Comparison of ENCODE assay signal across 20 cellular contexts in genomic region chr7:43752411-43752810, GRCh38. TPM values are rescaled to one million over a fixed set of nuclear protein-coding genes. Genes with fewer than 3 reads are reported as not detected.
DNase-seq lines count a peak whose midpoint lies in the region; ATAC-seq and TF ChIP-seq lines count a peak whose summit lies in the region.
"Had no signal": no experiment of that assay in that cellular context is flagged by ENCODE, and none has a peak within 500 bp of the region (broad histone marks: within the 10 kb centered on the region; RNA-seq: fewer than 3 reads in every experiment).

No MANE protein-coding gene starts in this region.

- no peak for ATAC-seq in activated CD8-positive, alpha-beta memory T cell treated with anti-CD3 and anti-CD28 coated beads, Interleukin-2, amount 10 ng/mL, durations not matched to agents 7 days and 5 days
- ATAC-seq: A549, GM23338, HCT116 had no signal

- H3K36me3 ChIP-seq in MM.1S (replicated peaks; ENCODE audit: insufficient read depth, low read length), result no peaks in the 10 kb centered on the region
- H3K36me3 ChIP-seq in esophagus muscularis mucosa, result no peaks in the 10 kb centered on the region
- H3K36me3 ChIP-seq: BE2C; BLaER1 treated with 17β-estradiol and CSF1 and Interleukin-3, amounts not matched to agents 10 nM and 100 nM had no signal

- H3K4me2 ChIP-seq in MM.1S (ENCODE audit: low read depth, low read length), result peak overlapping the region; percentile 18
- H3K4me2 ChIP-seq: A549, GM23338 had no signal

- TF ChIP-seq CTCF in MM.1S (IDR thresholded peaks at IDR 0.05; ENCODE audit: low read length), result no peak
- no peak for TF ChIP-seq CTCF in esophagus muscularis mucosa (IDR thresholded peaks at IDR 0.05)
- TF ChIP-seq CTCF in Calu3 (IDR thresholded peaks at IDR 0.05; ENCODE audit: unreplicated experiment), result no peak

- H3K4me1 Mint-ChIP-seq in activated CD8-positive, alpha-beta memory T cell treated with anti-CD3 and anti-CD28 coated beads, Interleukin-2, amount 10 ng/mL, durations not matched to agents 7 days and 5 days, result peaks cover 27% of the 10 kb centered on the region
- H3K4me1 Mint-ChIP-seq in Calu3 (ENCODE audit: low read depth, unreplicated experiment), result peaks cover 9% of the 10 kb centered on the region

- no peaks in the 10 kb centered on the region for H3K27me3 ChIP-seq in MM.1S (replicated peaks; ENCODE audit: insufficient read depth, low read length)
- peaks cover 0 to 5% (median 0%) of the 10 kb centered on the region in 4 donors for H3K27me3 ChIP-seq in esophagus muscularis mucosa
- H3K27me3 ChIP-seq: BE2C had no signal

- CTCF ChIA-PET in activated CD8-positive, alpha-beta memory T cell treated with anti-CD3 and anti-CD28 coated beads, Interleukin-2, amount 10 ng/mL, durations not matched to agents 7 days and 5 days (lab: Charles Lee), result interaction anchor here (1.0 kb wide), 1 partner anchor 87 kb away, joined by 3 read pairs; no protein-coding TSS in a partner anchor
- CTCF ChIA-PET in Calu3 (lab: Charles Lee), result interaction anchor here (0.7 to 1.5 kb wide), 2 partner anchors 12 to 16 kb away, joined by 3 to 4 read pairs; no protein-coding TSS in a partner anchor

- H2AFZ ChIP-seq in MM.1S (ENCODE audit: low read length), result no peak overlapping the region
- H2AFZ ChIP-seq: GM23338 had no signal

- H4K20me1 ChIP-seq in MM.1S (ENCODE audit: insufficient read depth, low read length), result no peaks in the 10 kb centered on the region
- H4K20me1 ChIP-seq: BLaER1 treated with 17β-estradiol and CSF1 and Interleukin-3, amounts not matched to agents 10 nM and 100 nM had no signal

- peaks cover 55% of the 10 kb centered on the region for H3K4me1 ChIP-seq in MM.1S (ENCODE audit: low read length)
- peaks cover 0 to under 1% (median 0%) of the 10 kb centered on the region in 4 donors for H3K4me1 ChIP-seq in esophagus muscularis mucosa

- 80% methylated on average over 3 of the region's 3 CpGs for WGBS in esophagus muscularis mucosa

- H3K9me3 ChIP-seq in MM.1S (replicated peaks; ENCODE audit: insufficient read depth, low read length) (no peaks in the 10 kb centered on the region), esophagus muscularis mucosa (no peaks in the 10 kb centered on the region)
- H3K9me3 ChIP-seq: A549 had no signal

- H3F3A ChIP-seq in MM.1S (ENCODE audit: insufficient read depth, low read length), result peaks cover 24% of the 10 kb centered on the region

- intact Hi-C loops in esophagus muscularis mucosa (cut with DNase I), result no loop called here
- intact Hi-C loops in Calu3 (cut with micrococcal nuclease; ENCODE audit: unreplicated experiment), result no loop called here

- no peak for TF ChIP-seq POLR2A in esophagus muscularis mucosa (IDR thresholded peaks at IDR 0.05; ENCODE audit: low read depth)

- H3K27ac Mint-ChIP-seq in activated CD8-positive, alpha-beta memory T cell treated with anti-CD3 and anti-CD28 coated beads, Interleukin-2, amount 10 ng/mL, durations not matched to agents 7 days and 5 days, result no peak overlapping the region
- no peak overlapping the region for H3K27ac Mint-ChIP-seq in Calu3 (ENCODE audit: unreplicated experiment)
- H3K27ac Mint-ChIP-seq: CD4-positive, alpha-beta memory T cell; GM23338; H9 had no signal

- no peak overlapping the region for H3K9ac ChIP-seq in MM.1S (ENCODE audit: low read length)
- H3K9ac ChIP-seq: BLaER1 treated with 17β-estradiol and CSF1 and Interleukin-3, amounts not matched to agents 10 nM and 100 nM had no signal

- H3K4me3 ChIP-seq in MM.1S (ENCODE audit: low read length), result no peak overlapping the region
- no peak overlapping the region for H3K4me3 ChIP-seq in esophagus muscularis mucosa
- H3K4me3 ChIP-seq: A549; BLaER1 treated with 17β-estradiol and CSF1 and Interleukin-3, amounts not matched to agents 10 nM and 100 nM; GM23338 had no signal

- H3K79me2 ChIP-seq in MM.1S (ENCODE audit: low read length), result no peaks in the 10 kb centered on the region

- H3K36me3 Mint-ChIP-seq in activated CD8-positive, alpha-beta memory T cell treated with anti-CD3 and anti-CD28 coated beads, Interleukin-2, amount 10 ng/mL, durations not matched to agents 7 days and 5 days, result peaks cover 3% of the 10 kb centered on the region
- H3K36me3 Mint-ChIP-seq in Calu3 (ENCODE audit: insufficient read depth, unreplicated experiment), result peaks cover 3% of the 10 kb centered on the region
- H3K36me3 Mint-ChIP-seq: CD4-positive, alpha-beta memory T cell had no signal

- H3K9me3 Mint-ChIP-seq in activated CD8-positive, alpha-beta memory T cell treated with anti-CD3 and anti-CD28 coated beads, Interleukin-2, amount 10 ng/mL, durations not matched to agents 7 days and 5 days (ENCODE audit: low read depth), result no peaks in the 10 kb centered on the region
- H3K9me3 Mint-ChIP-seq in Calu3 (ENCODE audit: low read depth, unreplicated experiment), result no peaks in the 10 kb centered on the region
- H3K9me3 Mint-ChIP-seq: CD4-positive, alpha-beta memory T cell; GM23338; H9 had no signal

- no TSS peak for BruUV-seq in Calu3 (replicated peaks; lab: Mats Ljungman, UMichigan)

- TF ChIP-seq EP300 in esophagus muscularis mucosa (IDR thresholded peaks at IDR 0.05), result no peak

- H3K27ac ChIP-seq in MM.1S (ENCODE audit: low read length), result peak overlapping the region; percentile 17; the same call in 1 of the 2 replicates
- H3K27ac ChIP-seq in esophagus muscularis mucosa (replicated peaks in 1 of 4), result no peak overlapping the region
- H3K27ac ChIP-seq: A549 had no signal

- H3K4me3 Mint-ChIP-seq in activated CD8-positive, alpha-beta memory T cell treated with anti-CD3 and anti-CD28 coated beads, Interleukin-2, amount 10 ng/mL, durations not matched to agents 7 days and 5 days, result no peak overlapping the region
- no peak overlapping the region for H3K4me3 Mint-ChIP-seq in Calu3 (ENCODE audit: low read depth, unreplicated experiment)
- H3K4me3 Mint-ChIP-seq: GM23338, H9 had no signal

- no peaks in the 10 kb centered on the region for H3K9me2 ChIP-seq in MM.1S (replicated peaks; ENCODE audit: insufficient read depth, low read length)

- peaks cover 17% of the 10 kb centered on the region for H3K27me3 Mint-ChIP-seq in activated CD8-positive, alpha-beta memory T cell treated with anti-CD3 and anti-CD28 coated beads, Interleukin-2, amount 10 ng/mL, durations not matched to agents 7 days and 5 days
- peaks cover 12% of the 10 kb centered on the region for H3K27me3 Mint-ChIP-seq in Calu3 (ENCODE audit: unreplicated experiment)
- H3K27me3 Mint-ChIP-seq: CD4-positive, alpha-beta memory T cell had no signal

- peak; percentile 38 for DNase-seq in activated CD8-positive, alpha-beta memory T cell treated with anti-CD3 and anti-CD28 coated beads, Interleukin-2, amount 50 U/mL, for 48 hours
- no peak for DNase-seq in activated CD8-positive, alpha-beta memory T cell treated with anti-CD3 and anti-CD28 coated beads, Interleukin-2, amount 10 ng/mL, durations not matched to agents 7 days and 5 days
- peak; percentile 79 for DNase-seq in MM.1S
- DNase-seq in esophagus muscularis mucosa (ENCODE audit: extremely low spot score), result peak; percentile 78
- no peak for DNase-seq in Calu3
- no peak for DNase-seq in dedifferentiated amniotic fluid mesenchymal stem cell (ENCODE audit: extremely low spot score)
- DNase-seq in mucosa of gallbladder (ENCODE audit: low spot score), result no peak
- DNase-seq: 8988T; ACHN; AML-193; BE2C; CD4-positive, alpha-beta memory T cell; COR-L47; DMS153; DND-41; H9 had no signal

RNA-seq across cellular contexts. Expression of gene BLVRA, which starts 6.1 kb away (rescaled TPM):
- 10 to 100 TPM; 37.2 to 46.9 TPM for total RNA-seq in activated CD8-positive, alpha-beta memory T cell treated with anti-CD3 and anti-CD28 coated beads, Interleukin-2, amount 10 ng/mL, durations not matched to agents 7 days and 5 days
- total RNA-seq in esophagus muscularis mucosa (100 to 1,000 TPM in 1 of 4 donors, 10 to 100 TPM in 3; 84.8 to 102 (median 92.8) TPM), Calu3 (2022) (29.8 and 36.4 TPM in 2 replicates), mucosa of gallbladder (43.2 TPM)

RNA-seq across cellular contexts. Expression of gene COA1, which starts 23.1 kb away (rescaled TPM):
- 10 to 100 TPM; 66.7 to 73.0 TPM for total RNA-seq in activated CD8-positive, alpha-beta memory T cell treated with anti-CD3 and anti-CD28 coated beads, Interleukin-2, amount 10 ng/mL, durations not matched to agents 7 days and 5 days
- 10 to 100 TPM; 26.1 to 49.0 (median 30.9) TPM for total RNA-seq in esophagus muscularis mucosa
- total RNA-seq in Calu3 (2022), result 101 and 109 TPM in 2 replicates
- total RNA-seq in mucosa of gallbladder, result 43.6 TPM

Comparison
In these comparisons a context has a peak if more than half of its experiments do, and no peak if none do; other contexts are left out.
1. DNase-seq: peak in activated CD8-positive, alpha-beta memory T cell treated with anti-CD3 and anti-CD28 coated beads, Interleukin-2, amount 50 U/mL, for 48 hours (single experiment), MM.1S (single experiment) and esophagus muscularis mucosa (single experiment); none in activated CD8-positive, alpha-beta memory T cell treated with anti-CD3 and anti-CD28 coated beads, Interleukin-2, amount 10 ng/mL, durations not matched to agents 7 days and 5 days (single experiment), Calu3 (single experiment), dedifferentiated amniotic fluid mesenchymal stem cell (single experiment) and mucosa of gallbladder (single experiment).